In the genomic region with DNA sequence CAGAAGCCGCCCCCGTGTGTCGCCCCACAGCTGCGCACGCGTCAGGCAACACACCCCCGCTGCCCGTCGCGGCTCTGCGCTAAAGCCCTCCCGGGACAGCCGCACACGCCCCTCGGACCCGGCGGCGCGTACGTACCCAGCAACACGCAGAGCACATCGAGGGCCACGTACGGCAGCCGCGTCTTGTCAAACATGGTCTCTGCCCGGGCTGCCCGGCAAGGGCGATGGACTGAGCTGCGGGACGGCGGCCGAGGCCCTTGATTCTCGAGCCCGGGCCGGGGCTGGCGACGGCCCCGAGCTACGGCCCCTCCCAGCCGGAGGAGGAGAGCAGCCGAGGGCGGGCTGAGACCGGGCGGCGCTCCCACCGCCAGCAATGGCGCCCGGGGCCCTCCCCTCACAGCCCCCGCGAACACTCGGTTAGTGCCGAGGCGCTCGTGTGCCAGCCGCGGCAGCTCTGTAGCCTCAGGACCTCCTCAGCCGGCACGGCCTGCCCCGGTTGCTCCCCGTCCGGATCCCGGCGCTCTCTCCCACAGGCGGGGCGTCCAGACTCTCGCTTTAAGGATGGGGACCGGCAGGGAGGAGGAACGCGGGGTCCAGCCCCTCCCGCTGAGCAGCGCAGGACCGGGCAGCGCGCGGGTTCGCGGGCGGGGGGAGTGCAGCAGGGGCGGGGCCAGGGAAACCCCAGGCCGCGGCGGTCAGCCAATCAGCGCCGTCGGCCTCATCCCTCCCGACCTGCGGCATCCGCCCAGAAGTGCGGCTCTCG, we compare ENCODE assay signal across 1 cellular context.
TF ChIP-seq lines count a peak whose summit lies in the region.

A gene (minus strand): TSS at position 529 of the 763 bp plus-strand sequence. CDS start 335 bp downstream, at position 194.

TF ChIP-seq in HepG2, 621 proteins besides CTCF, POLR2A, EP300 and RAD21 (continued from another document and continues in another):
- TF ChIP-seq, protein P1, sequence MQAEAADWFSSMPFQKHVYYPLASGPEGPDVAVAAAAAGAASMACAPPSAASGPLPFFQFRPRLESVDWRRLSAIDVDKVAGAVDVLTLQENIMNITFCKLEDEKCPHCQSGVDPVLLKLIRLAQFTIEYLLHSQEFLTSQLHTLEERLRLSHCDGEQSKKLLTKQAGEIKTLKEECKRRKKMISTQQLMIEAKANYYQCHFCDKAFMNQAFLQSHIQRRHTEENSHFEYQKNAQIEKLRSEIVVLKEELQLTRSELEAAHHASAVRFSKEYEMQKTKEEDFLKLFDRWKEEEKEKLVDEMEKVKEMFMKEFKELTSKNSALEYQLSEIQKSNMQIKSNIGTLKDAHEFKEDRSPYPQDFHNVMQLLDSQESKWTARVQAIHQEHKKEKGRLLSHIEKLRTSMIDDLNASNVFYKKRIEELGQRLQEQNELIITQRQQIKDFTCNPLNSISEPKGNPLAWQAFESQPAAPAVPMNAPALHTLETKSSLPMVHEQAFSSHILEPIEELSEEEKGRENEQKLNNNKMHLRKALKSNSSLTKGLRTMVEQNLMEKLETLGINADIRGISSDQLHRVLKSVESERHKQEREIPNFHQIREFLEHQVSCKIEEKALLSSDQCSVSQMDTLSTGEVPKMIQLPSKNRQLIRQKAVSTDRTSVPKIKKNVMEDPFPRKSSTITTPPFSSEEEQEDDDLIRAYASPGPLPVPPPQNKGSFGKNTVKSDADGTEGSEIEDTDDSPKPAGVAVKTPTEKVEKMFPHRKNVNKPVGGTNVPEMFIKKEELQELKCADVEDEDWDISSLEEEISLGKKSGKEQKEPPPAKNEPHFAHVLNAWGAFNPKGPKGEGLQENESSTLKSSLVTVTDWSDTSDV (CRISPR knock-in tag; IDR thresholded peaks at IDR 0.05) = peak; percentile 63; the same call in 1 of the 2 replicates
- TF ChIP-seq, protein P2, sequence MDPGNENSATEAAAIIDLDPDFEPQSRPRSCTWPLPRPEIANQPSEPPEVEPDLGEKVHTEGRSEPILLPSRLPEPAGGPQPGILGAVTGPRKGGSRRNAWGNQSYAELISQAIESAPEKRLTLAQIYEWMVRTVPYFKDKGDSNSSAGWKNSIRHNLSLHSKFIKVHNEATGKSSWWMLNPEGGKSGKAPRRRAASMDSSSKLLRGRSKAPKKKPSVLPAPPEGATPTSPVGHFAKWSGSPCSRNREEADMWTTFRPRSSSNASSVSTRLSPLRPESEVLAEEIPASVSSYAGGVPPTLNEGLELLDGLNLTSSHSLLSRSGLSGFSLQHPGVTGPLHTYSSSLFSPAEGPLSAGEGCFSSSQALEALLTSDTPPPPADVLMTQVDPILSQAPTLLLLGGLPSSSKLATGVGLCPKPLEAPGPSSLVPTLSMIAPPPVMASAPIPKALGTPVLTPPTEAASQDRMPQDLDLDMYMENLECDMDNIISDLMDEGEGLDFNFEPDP (CRISPR knock-in tag; conservative IDR thresholded peaks at IDR 0.05) = no peak
- TF ChIP-seq MYNN (CRISPR knock-in tag; IDR thresholded peaks at IDR 0.05; ENCODE audit: low read depth) (no peak), ZNF747 (CRISPR knock-in tag; IDR thresholded peaks at IDR 0.05; ENCODE audit: borderline replicate concordance) (peak; percentile 40; the same call in 1 of the 2 replicates), ZNF558 (CRISPR knock-in tag; IDR thresholded peaks at IDR 0.05; ENCODE audit: borderline replicate concordance) (no peak), JUND (CRISPR knock-in tag; IDR thresholded peaks at IDR 0.05) (0 out of 2 replicates have a peak, but pooled peaks have one; percentile 11), ZNF20 (CRISPR knock-in tag; IDR thresholded peaks at IDR 0.05) (no peak), U2AF2 (IDR thresholded peaks at IDR 0.05; ENCODE audit: low read depth, low read length) (no peak), ATAD3A (CRISPR knock-in tag; IDR thresholded peaks at IDR 0.05) (no peak), PITX1 (CRISPR knock-in tag; IDR thresholded peaks at IDR 0.05) (peak; percentile 42; the same call in 1 of the 2 replicates), ZNF777 (CRISPR knock-in tag; IDR thresholded peaks at IDR 0.05) (peak; percentile 100), ZNF451 (CRISPR knock-in tag; IDR thresholded peaks at IDR 0.05) (peak; percentile 71), ZMYM4 (CRISPR knock-in tag; IDR thresholded peaks at IDR 0.05) (peak; percentile 32; the same call in 1 of the 2 replicates), CBFB (CRISPR knock-in tag; IDR thresholded peaks at IDR 0.05) (0 out of 2 replicates have a peak, but pooled peaks have one; percentile 60), STAG1 (CRISPR knock-in tag; IDR thresholded peaks at IDR 0.05) (peak; percentile 3; the same call in 1 of the 2 replicates), THAP11 (CRISPR knock-in tag; IDR thresholded peaks at IDR 0.05) (peak; percentile 34; the same call in 1 of the 2 replicates), CCDC6 (CRISPR knock-in tag; IDR thresholded peaks at IDR 0.05) (peak; percentile 42; the same call in 1 of the 2 replicates), PCBP1 (IDR thresholded peaks at IDR 0.05; ENCODE audit: borderline replicate concordance, low read depth, low read length) (no peak), NPAS2 (CRISPR knock-in tag; IDR thresholded peaks at IDR 0.05; ENCODE audit: borderline replicate concordance) (no peak), ZBTB38 (CRISPR knock-in tag; IDR thresholded peaks at IDR 0.05) (peak; percentile 59; the same call in 1 of the 2 replicates), PRPF4 (IDR thresholded peaks at IDR 0.05; ENCODE audit: low read depth, low read length, poor library complexity, severe bottlenecking) (no peak), NKX3-1 (CRISPR knock-in tag; IDR thresholded peaks at IDR 0.05) (peak; percentile 70), HNRNPUL1 (IDR thresholded peaks at IDR 0.05; ENCODE audit: low read depth, low read length) (0 out of 2 replicates have a peak, but pooled peaks have one; percentile 31), SATB2 (CRISPR knock-in tag; IDR thresholded peaks at IDR 0.05) (no peak), MBD4 (IDR thresholded peaks at IDR 0.05; ENCODE audit: borderline replicate concordance, low read length) (no peak), ZFP36L1 (CRISPR knock-in tag; IDR thresholded peaks at IDR 0.05) (peak; percentile 88), GABPA (IDR thresholded peaks at IDR 0.05; ENCODE audit: low read depth, low read length) (no peak), GABPA (CRISPR knock-in tag; IDR thresholded peaks at IDR 0.05; ENCODE audit: low read depth) (no peak), ZFP82 (CRISPR knock-in tag; IDR thresholded peaks at IDR 0.05; ENCODE audit: borderline replicate concordance) (0 out of 2 replicates have a peak, but pooled peaks have one; percentile 76), KDM4B (CRISPR knock-in tag; IDR thresholded peaks at IDR 0.05) (no peak; the same call in 1 of the 2 replicates), ZBTB1 (CRISPR knock-in tag; IDR thresholded peaks at IDR 0.05; ENCODE audit: borderline replicate concordance) (no peak)
- TF ChIP-seq, protein P3, sequence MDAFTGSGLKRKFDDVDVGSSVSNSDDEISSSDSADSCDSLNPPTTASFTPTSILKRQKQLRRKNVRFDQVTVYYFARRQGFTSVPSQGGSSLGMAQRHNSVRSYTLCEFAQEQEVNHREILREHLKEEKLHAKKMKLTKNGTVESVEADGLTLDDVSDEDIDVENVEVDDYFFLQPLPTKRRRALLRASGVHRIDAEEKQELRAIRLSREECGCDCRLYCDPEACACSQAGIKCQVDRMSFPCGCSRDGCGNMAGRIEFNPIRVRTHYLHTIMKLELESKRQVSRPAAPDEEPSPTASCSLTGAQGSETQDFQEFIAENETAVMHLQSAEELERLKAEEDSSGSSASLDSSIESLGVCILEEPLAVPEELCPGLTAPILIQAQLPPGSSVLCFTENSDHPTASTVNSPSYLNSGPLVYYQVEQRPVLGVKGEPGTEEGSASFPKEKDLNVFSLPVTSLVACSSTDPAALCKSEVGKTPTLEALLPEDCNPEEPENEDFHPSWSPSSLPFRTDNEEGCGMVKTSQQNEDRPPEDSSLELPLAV (CRISPR knock-in tag; conservative IDR thresholded peaks at IDR 0.05; ENCODE audit: low read depth) = no peak
- TF ChIP-seq, protein P4, sequence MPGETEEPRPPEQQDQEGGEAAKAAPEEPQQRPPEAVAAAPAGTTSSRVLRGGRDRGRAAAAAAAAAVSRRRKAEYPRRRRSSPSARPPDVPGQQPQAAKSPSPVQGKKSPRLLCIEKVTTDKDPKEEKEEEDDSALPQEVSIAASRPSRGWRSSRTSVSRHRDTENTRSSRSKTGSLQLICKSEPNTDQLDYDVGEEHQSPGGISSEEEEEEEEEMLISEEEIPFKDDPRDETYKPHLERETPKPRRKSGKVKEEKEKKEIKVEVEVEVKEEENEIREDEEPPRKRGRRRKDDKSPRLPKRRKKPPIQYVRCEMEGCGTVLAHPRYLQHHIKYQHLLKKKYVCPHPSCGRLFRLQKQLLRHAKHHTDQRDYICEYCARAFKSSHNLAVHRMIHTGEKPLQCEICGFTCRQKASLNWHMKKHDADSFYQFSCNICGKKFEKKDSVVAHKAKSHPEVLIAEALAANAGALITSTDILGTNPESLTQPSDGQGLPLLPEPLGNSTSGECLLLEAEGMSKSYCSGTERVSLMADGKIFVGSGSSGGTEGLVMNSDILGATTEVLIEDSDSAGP (CRISPR knock-in tag; IDR thresholded peaks at IDR 0.05; ENCODE audit: borderline replicate concordance) = peak; percentile 98
- TF ChIP-seq, protein P5, sequence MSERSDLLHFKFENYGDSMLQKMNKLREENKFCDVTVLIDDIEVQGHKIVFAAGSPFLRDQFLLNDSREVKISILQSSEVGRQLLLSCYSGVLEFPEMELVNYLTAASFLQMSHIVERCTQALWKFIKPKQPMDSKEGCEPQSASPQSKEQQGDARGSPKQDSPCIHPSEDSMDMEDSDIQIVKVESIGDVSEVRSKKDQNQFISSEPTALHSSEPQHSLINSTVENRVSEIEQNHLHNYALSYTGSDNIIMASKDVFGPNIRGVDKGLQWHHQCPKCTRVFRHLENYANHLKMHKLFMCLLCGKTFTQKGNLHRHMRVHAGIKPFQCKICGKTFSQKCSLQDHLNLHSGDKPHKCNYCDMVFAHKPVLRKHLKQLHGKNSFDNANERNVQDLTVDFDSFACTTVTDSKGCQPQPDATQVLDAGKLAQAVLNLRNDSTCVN (CRISPR knock-in tag; IDR thresholded peaks at IDR 0.05; ENCODE audit: borderline replicate concordance) = no peak
- TF ChIP-seq, protein P6, sequence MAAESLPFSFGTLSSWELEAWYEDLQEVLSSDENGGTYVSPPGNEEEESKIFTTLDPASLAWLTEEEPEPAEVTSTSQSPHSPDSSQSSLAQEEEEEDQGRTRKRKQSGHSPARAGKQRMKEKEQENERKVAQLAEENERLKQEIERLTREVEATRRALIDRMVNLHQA (CRISPR knock-in tag; IDR thresholded peaks at IDR 0.05) = no peak
- TF ChIP-seq, protein P7, sequence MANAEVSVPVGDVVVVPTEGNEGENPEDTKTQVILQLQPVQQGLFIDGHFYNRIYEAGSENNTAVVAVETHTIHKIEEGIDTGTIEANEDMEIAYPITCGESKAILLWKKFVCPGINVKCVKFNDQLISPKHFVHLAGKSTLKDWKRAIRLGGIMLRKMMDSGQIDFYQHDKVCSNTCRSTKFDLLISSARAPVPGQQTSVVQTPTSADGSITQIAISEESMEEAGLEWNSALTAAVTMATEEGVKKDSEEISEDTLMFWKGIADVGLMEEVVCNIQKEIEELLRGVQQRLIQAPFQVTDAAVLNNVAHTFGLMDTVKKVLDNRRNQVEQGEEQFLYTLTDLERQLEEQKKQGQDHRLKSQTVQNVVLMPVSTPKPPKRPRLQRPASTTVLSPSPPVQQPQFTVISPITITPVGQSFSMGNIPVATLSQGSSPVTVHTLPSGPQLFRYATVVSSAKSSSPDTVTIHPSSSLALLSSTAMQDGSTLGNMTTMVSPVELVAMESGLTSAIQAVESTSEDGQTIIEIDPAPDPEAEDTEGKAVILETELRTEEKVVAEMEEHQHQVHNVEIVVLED (CRISPR knock-in tag; IDR thresholded peaks at IDR 0.05; ENCODE audit: borderline replicate concordance) = peak; percentile 79
- TF ChIP-seq, protein P8, sequence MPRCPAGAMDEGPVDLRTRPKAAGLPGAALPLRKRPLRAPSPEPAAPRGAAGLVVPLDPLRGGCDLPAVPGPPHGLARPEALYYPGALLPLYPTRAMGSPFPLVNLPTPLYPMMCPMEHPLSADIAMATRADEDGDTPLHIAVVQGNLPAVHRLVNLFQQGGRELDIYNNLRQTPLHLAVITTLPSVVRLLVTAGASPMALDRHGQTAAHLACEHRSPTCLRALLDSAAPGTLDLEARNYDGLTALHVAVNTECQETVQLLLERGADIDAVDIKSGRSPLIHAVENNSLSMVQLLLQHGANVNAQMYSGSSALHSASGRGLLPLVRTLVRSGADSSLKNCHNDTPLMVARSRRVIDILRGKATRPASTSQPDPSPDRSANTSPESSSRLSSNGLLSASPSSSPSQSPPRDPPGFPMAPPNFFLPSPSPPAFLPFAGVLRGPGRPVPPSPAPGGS (CRISPR knock-in tag; IDR thresholded peaks at IDR 0.05) = peak; percentile 69; the same call in 1 of the 2 replicates
- TF ChIP-seq, protein P9, sequence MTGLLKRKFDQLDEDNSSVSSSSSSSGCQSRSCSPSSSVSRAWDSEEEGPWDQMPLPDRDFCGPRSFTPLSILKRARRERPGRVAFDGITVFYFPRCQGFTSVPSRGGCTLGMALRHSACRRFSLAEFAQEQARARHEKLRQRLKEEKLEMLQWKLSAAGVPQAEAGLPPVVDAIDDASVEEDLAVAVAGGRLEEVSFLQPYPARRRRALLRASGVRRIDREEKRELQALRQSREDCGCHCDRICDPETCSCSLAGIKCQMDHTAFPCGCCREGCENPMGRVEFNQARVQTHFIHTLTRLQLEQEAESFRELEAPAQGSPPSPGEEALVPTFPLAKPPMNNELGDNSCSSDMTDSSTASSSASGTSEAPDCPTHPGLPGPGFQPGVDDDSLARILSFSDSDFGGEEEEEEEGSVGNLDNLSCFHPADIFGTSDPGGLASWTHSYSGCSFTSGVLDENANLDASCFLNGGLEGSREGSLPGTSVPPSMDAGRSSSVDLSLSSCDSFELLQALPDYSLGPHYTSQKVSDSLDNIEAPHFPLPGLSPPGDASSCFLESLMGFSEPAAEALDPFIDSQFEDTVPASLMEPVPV (CRISPR knock-in tag; IDR thresholded peaks at IDR 0.05) = no peak
- TF ChIP-seq, protein P10, sequence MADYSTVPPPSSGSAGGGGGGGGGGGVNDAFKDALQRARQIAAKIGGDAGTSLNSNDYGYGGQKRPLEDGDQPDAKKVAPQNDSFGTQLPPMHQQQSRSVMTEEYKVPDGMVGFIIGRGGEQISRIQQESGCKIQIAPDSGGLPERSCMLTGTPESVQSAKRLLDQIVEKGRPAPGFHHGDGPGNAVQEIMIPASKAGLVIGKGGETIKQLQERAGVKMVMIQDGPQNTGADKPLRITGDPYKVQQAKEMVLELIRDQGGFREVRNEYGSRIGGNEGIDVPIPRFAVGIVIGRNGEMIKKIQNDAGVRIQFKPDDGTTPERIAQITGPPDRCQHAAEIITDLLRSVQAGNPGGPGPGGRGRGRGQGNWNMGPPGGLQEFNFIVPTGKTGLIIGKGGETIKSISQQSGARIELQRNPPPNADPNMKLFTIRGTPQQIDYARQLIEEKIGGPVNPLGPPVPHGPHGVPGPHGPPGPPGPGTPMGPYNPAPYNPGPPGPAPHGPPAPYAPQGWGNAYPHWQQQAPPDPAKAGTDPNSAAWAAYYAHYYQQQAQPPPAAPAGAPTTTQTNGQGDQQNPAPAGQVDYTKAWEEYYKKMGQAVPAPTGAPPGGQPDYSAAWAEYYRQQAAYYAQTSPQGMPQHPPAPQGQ (CRISPR knock-in tag; IDR thresholded peaks at IDR 0.05; ENCODE audit: borderline replicate concordance) = no peak
- TF ChIP-seq, protein P11, sequence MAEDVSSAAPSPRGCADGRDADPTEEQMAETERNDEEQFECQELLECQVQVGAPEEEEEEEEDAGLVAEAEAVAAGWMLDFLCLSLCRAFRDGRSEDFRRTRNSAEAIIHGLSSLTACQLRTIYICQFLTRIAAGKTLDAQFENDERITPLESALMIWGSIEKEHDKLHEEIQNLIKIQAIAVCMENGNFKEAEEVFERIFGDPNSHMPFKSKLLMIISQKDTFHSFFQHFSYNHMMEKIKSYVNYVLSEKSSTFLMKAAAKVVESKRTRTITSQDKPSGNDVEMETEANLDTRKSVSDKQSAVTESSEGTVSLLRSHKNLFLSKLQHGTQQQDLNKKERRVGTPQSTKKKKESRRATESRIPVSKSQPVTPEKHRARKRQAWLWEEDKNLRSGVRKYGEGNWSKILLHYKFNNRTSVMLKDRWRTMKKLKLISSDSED (CRISPR knock-in tag; IDR thresholded peaks at IDR 0.05) = no peak
